ENCODE assay signal across 1 cellular context in the genomic region with DNA sequence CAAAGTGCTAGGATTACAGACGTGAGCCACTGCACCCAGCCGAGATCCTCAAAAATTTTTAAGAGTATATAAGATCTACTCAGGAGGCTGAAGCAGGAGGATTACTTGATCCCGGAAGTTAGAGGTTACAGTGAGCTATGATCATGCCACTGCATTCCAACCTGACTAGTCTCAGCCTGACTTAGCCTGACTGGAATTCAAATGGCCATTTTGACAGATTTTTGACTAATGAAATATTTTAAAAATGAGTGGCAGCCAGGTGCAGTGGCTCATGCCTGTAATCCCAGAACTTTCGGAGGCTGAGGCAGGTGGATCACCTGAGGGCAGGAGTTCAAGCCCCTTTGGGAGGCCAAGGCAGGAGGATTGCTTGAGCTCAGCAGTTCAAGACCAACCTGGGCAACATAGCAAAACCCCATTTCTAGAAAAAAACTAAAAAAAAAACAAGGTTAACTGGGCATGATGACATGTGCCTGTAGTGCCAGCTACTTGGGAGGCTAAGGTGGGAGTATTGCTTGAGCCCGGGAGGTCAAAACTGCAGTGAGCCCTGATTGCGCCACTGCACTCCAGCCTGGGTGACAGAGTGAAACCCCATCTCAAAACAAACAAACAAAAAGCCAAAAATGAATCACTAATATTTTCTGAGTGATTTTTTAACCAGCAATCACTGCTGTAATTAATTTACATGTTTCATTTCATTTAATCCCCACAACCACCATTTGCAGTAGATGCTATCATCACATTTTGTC.
TF ChIP-seq lines count a peak whose summit lies in the region.

No MANE protein-coding gene starts in this region.

TF ChIP-seq in endothelial cell of umbilical vein, 7 proteins besides CTCF, POLR2A, EP300 and RAD21:
- TF ChIP-seq MYC (IDR thresholded peaks at IDR 0.05; ENCODE audit: low read depth, low read length) (no peak), JUN (IDR thresholded peaks at IDR 0.05; ENCODE audit: borderline replicate concordance, insufficient read depth, insufficient read length, low read depth) (peak; percentile 16), EZH2 (IDR thresholded peaks at IDR 0.05; ENCODE audit: borderline replicate concordance, low read depth, low read length, severe bottlenecking) (no peak), POLR2AphosphoS5 (IDR thresholded peaks at IDR 0.05; ENCODE audit: insufficient read depth, low read depth, low read length) (no peak), FOS (IDR thresholded peaks at IDR 0.05; ENCODE audit: borderline replicate concordance, insufficient read depth, low read length) (peak; percentile 41), GATA2 (IDR thresholded peaks at IDR 0.05; ENCODE audit: insufficient read depth, insufficient read length, low read depth, low read length) (no peak)
- TF ChIP-seq, protein P1, sequence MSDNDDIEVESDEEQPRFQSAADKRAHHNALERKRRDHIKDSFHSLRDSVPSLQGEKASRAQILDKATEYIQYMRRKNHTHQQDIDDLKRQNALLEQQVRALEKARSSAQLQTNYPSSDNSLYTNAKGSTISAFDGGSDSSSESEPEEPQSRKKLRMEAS (IDR thresholded peaks at IDR 0.05; ENCODE audit: insufficient read depth, insufficient read length), result no peak
